In genomic region chr17:32112416-32112815, GRCh38 we compare ENCODE assay signal across 25 cellular contexts. TPM values are rescaled to one million over a fixed set of nuclear protein-coding genes. Genes with fewer than 3 reads are reported as not detected.
DNase-seq lines count a peak whose midpoint lies in the region; TF ChIP-seq lines count a peak whose summit lies in the region.
"Had no signal": no experiment of that assay in that cellular context is flagged by ENCODE, and none has a peak within 500 bp of the region (broad histone marks: within the 10 kb centered on the region; RNA-seq: fewer than 3 reads in every experiment).

No MANE protein-coding gene starts in this region.

- no peak overlapping the region for H3K4me3 ChIP-seq in effector memory CD4-positive, alpha-beta T cell (ENCODE audit: insufficient read depth, low read depth, low read length, poor library complexity, severe bottlenecking)
- H3K4me3 ChIP-seq: HAP-1 had no signal

- H3K4me1 ChIP-seq in effector memory CD4-positive, alpha-beta T cell (ENCODE audit: control insufficient read depth, insufficient read depth, low read length, poor library complexity, severe bottlenecking), result no peaks in the 10 kb centered on the region

- no peaks in the 10 kb centered on the region for H3K36me3 ChIP-seq in effector memory CD4-positive, alpha-beta T cell (ENCODE audit: control insufficient read depth, insufficient read depth, low read length)
- H3K36me3 ChIP-seq: HAP-1 had no signal

- H3K9me3 ChIP-seq in effector memory CD4-positive, alpha-beta T cell (ENCODE audit: control insufficient read depth, low read length), result no peaks in the 10 kb centered on the region
- H3K9me3 ChIP-seq: HAP-1 had no signal

- no peaks in the 10 kb centered on the region for H3K27me3 Mint-ChIP-seq in type B pancreatic cell

- no peaks in the 10 kb centered on the region for H3K27me3 ChIP-seq in effector memory CD4-positive, alpha-beta T cell (replicated peaks; ENCODE audit: control insufficient read depth, insufficient read depth, low read length, poor library complexity, severe bottlenecking)

- H3K4me3 Mint-ChIP-seq in type B pancreatic cell, result no peak overlapping the region
- H3K4me3 Mint-ChIP-seq: B cell; CD8-positive, alpha-beta T cell had no signal

- no peaks in the 10 kb centered on the region for H3K36me3 Mint-ChIP-seq in type B pancreatic cell
- H3K36me3 Mint-ChIP-seq: CD8-positive, alpha-beta T cell had no signal

- H3K9me3 Mint-ChIP-seq in type B pancreatic cell, result no peaks in the 10 kb centered on the region
- H3K9me3 Mint-ChIP-seq: CD8-positive, alpha-beta T cell had no signal

- no peak for DNase-seq in GM13977 (ENCODE audit: low spot score)
- peak; percentile 42 for DNase-seq in KBM-7
- peak; percentile 43 for DNase-seq in UCSD-AML1 (lab: John Stamatoyannopoulos, UW; ENCODE audit: unreplicated experiment)
- peak; percentile 57 for DNase-seq in type B pancreatic cell (ENCODE audit: extremely low spot score, unreplicated experiment)
- no peak for DNase-seq in AG08395 (ENCODE audit: low spot score)
- no peak for DNase-seq in effector memory CD4-positive, alpha-beta T cell
- DNase-seq in NCI-H187 (lab: John Stamatoyannopoulos, UW), result no peak
- DNase-seq: CD8-positive, alpha-beta T cell; DMS 273 treated with DMSO at 0.1 percent for 48 hours; DMS79; GF-D8; Kasumi-1; MV-4-11; NCI-H1105 treated with DMSO at 0.1 percent for 48 hours; NCI-H146; NCI-H2029 treated with DMSO at 0.1 percent for 48 hours; NCI-H446 treated with DMSO at 0.1 percent for 48 hours; NCI-H526; NCI-H82; NK-92 treated with Interleukin-12 subunit alpha and Interleukin-12 subunit beta, amount 100 ng/mL, for 24 hours; SHP77 treated with DMSO at 0.1 percent for 48 hours had no signal

- TF ChIP-seq CTCF in GM13977 (IDR thresholded peaks at IDR 0.05; ENCODE audit: extremely low read depth, insufficient read depth, missing control alignments) (peak; percentile 12), type B pancreatic cell (conservative IDR thresholded peaks at IDR 0.05) (no peak)

- in situ Hi-C loops in GM13977 (cut with MboI; ENCODE audit: low pct_unique_long_range_greater_than_20kb, low sequenced_read_pairs, unreplicated experiment) (no loop called here), KBM-7 (cut with MboI; ENCODE audit: low pct_unique_long_range_greater_than_20kb, low sequenced_read_pairs) (no loop called here)

- H3K27ac Mint-ChIP-seq in type B pancreatic cell, result no peak overlapping the region
- H3K27ac Mint-ChIP-seq: B cell; CD8-positive, alpha-beta T cell had no signal

- H3K27ac ChIP-seq in effector memory CD4-positive, alpha-beta T cell (ENCODE audit: insufficient read depth, low read length, poor library complexity, severe bottlenecking), result no peak overlapping the region
- H3K27ac ChIP-seq: C4-2B, HL-60 had no signal

- H3K4me1 Mint-ChIP-seq in type B pancreatic cell (ENCODE audit: unreplicated experiment), result peaks cover 15% of the 10 kb centered on the region
- H3K4me1 Mint-ChIP-seq: B cell had no signal

RNA-seq across cellular contexts. Expression of gene RHOT1, which starts 29.9 kb away (rescaled TPM):
- 24.3 and 26.2 TPM in 2 replicates for total RNA-seq in type B pancreatic cell (ENCODE audit: low replicate concordance)

Comparison
In these comparisons a context has a peak if more than half of its experiments do, and no peak if none do; other contexts are left out.
1. DNase-seq: peak in KBM-7 (single experiment), UCSD-AML1 (single experiment) and type B pancreatic cell (single experiment); none in GM13977 (single experiment), AG08395 (single experiment), effector memory CD4-positive, alpha-beta T cell (0 of 3) and NCI-H187 (0 of 2).